24 cellular contexts compared by ENCODE assay signal in the genomic region with DNA sequence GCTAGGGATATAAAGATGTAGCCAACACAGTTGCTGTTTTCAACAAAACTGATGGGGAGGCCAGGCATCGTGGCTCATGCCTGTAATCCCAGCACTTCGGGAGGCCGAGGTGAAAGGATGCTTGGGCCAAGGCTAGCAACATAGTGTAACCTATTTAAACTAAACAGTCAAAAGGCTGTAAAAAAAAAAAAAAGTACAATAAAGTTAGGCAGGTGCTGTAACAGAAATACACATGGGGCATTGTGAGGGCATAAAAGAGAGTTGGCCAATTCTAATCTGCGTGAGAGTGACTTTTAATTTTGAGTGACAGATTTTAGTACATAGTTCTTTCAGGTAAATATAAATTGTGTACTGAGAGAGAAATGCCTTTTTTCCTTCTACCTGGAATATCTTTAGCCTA.
"Had no signal": no experiment of that assay in that cellular context is flagged by ENCODE, and none has a peak within 500 bp of the region (broad histone marks: within the 10 kb centered on the region; RNA-seq: fewer than 3 reads in every experiment).

No MANE protein-coding gene starts in this region.

- DNase-seq: Karpas-422; KBM-7; MG63; NCI-H1092; NCI-H1105 treated with DMSO at 0.1 percent for 48 hours; NCI-H1436; NCI-H187; NCI-H2029; NCI-H2081 treated with DMSO at 0.1 percent for 48 hours; NCI-H2171; NCI-H226; NCI-H446; NCI-H510A; NCI-H524 treated with DMSO at 0.1 percent for 48 hours; NCI-H69; NCI-H774; NK-92 treated with Interleukin-12 subunit alpha and Interleukin-12 subunit beta, amount 100 ng/mL, for 24 hours; OCI-M1; PC-9; Peyer's patch; SHP77 treated with DMSO at 0.1 percent for 48 hours; SJCRH30 had no signal

- H3K27ac ChIP-seq: PC-9, Peyer's patch, SJCRH30 had no signal

- ATAC-seq: Right ventricle myocardium inferior, SK-N-SH treated with all-trans-retinoic acid at 6 μM for 48 hours had no signal

- H3K4me2 ChIP-seq: PC-9 had no signal

- H3K27me3 ChIP-seq: MG63, Peyer's patch, SJCRH30 had no signal

- H3K4me3 ChIP-seq: MG63, PC-9, Peyer's patch, SJCRH30 had no signal

- H3K4me1 ChIP-seq: SJCRH30 had no signal

- H3K9me3 ChIP-seq: MG63, Peyer's patch, SJCRH30 had no signal

- H2AFZ ChIP-seq: PC-9 had no signal

- H3K36me3 ChIP-seq: Peyer's patch had no signal
